In genomic region chr3:144296808-144297207, GRCh38 we compare ENCODE assay signal across 24 cellular contexts.
DNase-seq lines count a peak whose midpoint lies in the region; ATAC-seq, FAIRE-seq and TF ChIP-seq lines count a peak whose summit lies in the region.
"Had no signal": no experiment of that assay in that cellular context is flagged by ENCODE, and none has a peak within 500 bp of the region (broad histone marks: within the 10 kb centered on the region; RNA-seq: fewer than 3 reads in every experiment).

No MANE protein-coding gene starts in this region.

- peaks cover 13% of the 10 kb centered on the region for H3K36me3 Mint-ChIP-seq in Caco-2 (ENCODE audit: insufficient read depth, unreplicated experiment)
- H3K36me3 Mint-ChIP-seq: CD8-positive, alpha-beta T cell had no signal

- TF ChIP-seq CTCF in Caco-2 (IDR thresholded peaks at IDR 0.05; ENCODE audit: insufficient read depth in 1 of 2, low read depth in 1 of 2, low read length in 1 of 2, severe bottlenecking in 1 of 2, unreplicated experiment in 1 of 2), result no peak

- H3K4me3 ChIP-seq in Caco-2 (ENCODE audit: low read depth, low read length), result no peak overlapping the region
- no peak overlapping the region for H3K4me3 ChIP-seq in effector memory CD4-positive, alpha-beta T cell (ENCODE audit: insufficient read depth, low read depth, low read length, poor library complexity, severe bottlenecking)
- H3K4me3 ChIP-seq: BLaER1, GM23338, PC-9, SJSA1 had no signal

- peak overlapping the region; percentile 68 for H3K27ac Mint-ChIP-seq in Caco-2 (ENCODE audit: unreplicated experiment)
- H3K27ac Mint-ChIP-seq: CD8-positive, alpha-beta T cell; GM23338; IgD-negative memory B cell had no signal

- FAIRE-seq in HTR-8/SVneo (lab: Jason Lieb, UNC), result no peak
- FAIRE-seq: D721Med, G401.6, GM12892 had no signal

- no peaks in the 10 kb centered on the region for H3K27me3 ChIP-seq in Caco-2 (replicated peaks; ENCODE audit: control insufficient read depth, insufficient read depth, low read length)
- H3K27me3 ChIP-seq in effector memory CD4-positive, alpha-beta T cell (replicated peaks; ENCODE audit: control insufficient read depth, insufficient read depth, low read length, poor library complexity, severe bottlenecking), result no peaks in the 10 kb centered on the region
- H3K27me3 ChIP-seq: BLaER1, SJSA1 had no signal

- intact Hi-C loops in Caco-2 (cut with micrococcal nuclease; ENCODE audit: unreplicated experiment), result loop anchor here (5.0 to 10.0 kb wide), 4 partner anchors 65 to 478 kb away; partner anchors contain the start of gene DIPK2A

- peaks cover 22% of the 10 kb centered on the region for H3K9me3 Mint-ChIP-seq in Caco-2 (ENCODE audit: unreplicated experiment)
- H3K9me3 Mint-ChIP-seq: GM23338 had no signal

- ATAC-seq in GM18858 (IDR thresholded peaks at IDR 0.05; ENCODE audit: unreplicated experiment) (peak; percentile 30), GM21447 (IDR thresholded peaks at IDR 0.05; ENCODE audit: unreplicated experiment) (peak; percentile 44), HG03439 (IDR thresholded peaks at IDR 0.05; ENCODE audit: unreplicated experiment) (peak; percentile 36)
- ATAC-seq: CD8-positive, alpha-beta T cell; GM23338; HCT116 had no signal

- no peak overlapping the region for H3K27ac ChIP-seq in effector memory CD4-positive, alpha-beta T cell (ENCODE audit: insufficient read depth, low read length, poor library complexity, severe bottlenecking)
- H3K27ac ChIP-seq: BLaER1, PC-9, SJSA1 had no signal

- H3K9me3 ChIP-seq in Caco-2, result peaks cover 7% of the 10 kb centered on the region; the same call in 1 of the 2 replicates
- H3K9me3 ChIP-seq in effector memory CD4-positive, alpha-beta T cell (ENCODE audit: control insufficient read depth, low read length), result no peaks in the 10 kb centered on the region
- H3K9me3 ChIP-seq: SJSA1 had no signal

- POLR2A ChIA-PET in Caco-2 (lab: Charles Lee), result no interaction called here

- H3K4me3 Mint-ChIP-seq in Caco-2 (ENCODE audit: unreplicated experiment), result no peak overlapping the region
- H3K4me3 Mint-ChIP-seq: CD8-positive, alpha-beta T cell; GM23338; IgD-negative memory B cell had no signal

- CTCF ChIA-PET in Caco-2 (lab: Charles Lee), result no interaction called here

- BruUV-seq in Caco-2 (replicated peaks; lab: Mats Ljungman, UMichigan), result no TSS peak

- no peaks in the 10 kb centered on the region for H3K36me3 ChIP-seq in Caco-2 (ENCODE audit: control insufficient read depth, insufficient read depth, low read length)
- no peaks in the 10 kb centered on the region for H3K36me3 ChIP-seq in effector memory CD4-positive, alpha-beta T cell (ENCODE audit: control insufficient read depth, insufficient read depth, low read length)
- H3K36me3 ChIP-seq: BLaER1, SJSA1 had no signal

- H3K27me3 Mint-ChIP-seq in Caco-2 (ENCODE audit: insufficient read depth, unreplicated experiment), result no peaks in the 10 kb centered on the region
- H3K27me3 Mint-ChIP-seq: IgD-negative memory B cell had no signal

- DNase-seq in Caco-2, result no peak
- no peak for DNase-seq in HTR-8/SVneo (ENCODE audit: insufficient read length, low spot score)
- DNase-seq in RKO (ENCODE audit: low spot score), result no peak
- no peak for DNase-seq in GM19240 (ENCODE audit: insufficient read length, low spot score)
- DNase-seq in effector memory CD4-positive, alpha-beta T cell, result no peak
- DNase-seq: CD8-positive, alpha-beta T cell; DMS79 treated with DMSO at 0.1 percent for 48 hours; NCI-H1436; NCI-H2029; NCI-H2171; NCI-H446 treated with DMSO at 0.1 percent for 48 hours; NCI-H774; PC-9 had no signal

- peaks cover 38% of the 10 kb centered on the region for H3K4me1 ChIP-seq in Caco-2
- no peaks in the 10 kb centered on the region for H3K4me1 ChIP-seq in effector memory CD4-positive, alpha-beta T cell (ENCODE audit: control insufficient read depth, insufficient read depth, low read length, poor library complexity, severe bottlenecking)
- H3K4me1 ChIP-seq: BLaER1, SJSA1 had no signal

- H3K4me1 Mint-ChIP-seq in Caco-2 (ENCODE audit: low read depth, unreplicated experiment), result peaks cover 21% of the 10 kb centered on the region
- H3K4me1 Mint-ChIP-seq: GM23338 had no signal
